In the genomic region with DNA sequence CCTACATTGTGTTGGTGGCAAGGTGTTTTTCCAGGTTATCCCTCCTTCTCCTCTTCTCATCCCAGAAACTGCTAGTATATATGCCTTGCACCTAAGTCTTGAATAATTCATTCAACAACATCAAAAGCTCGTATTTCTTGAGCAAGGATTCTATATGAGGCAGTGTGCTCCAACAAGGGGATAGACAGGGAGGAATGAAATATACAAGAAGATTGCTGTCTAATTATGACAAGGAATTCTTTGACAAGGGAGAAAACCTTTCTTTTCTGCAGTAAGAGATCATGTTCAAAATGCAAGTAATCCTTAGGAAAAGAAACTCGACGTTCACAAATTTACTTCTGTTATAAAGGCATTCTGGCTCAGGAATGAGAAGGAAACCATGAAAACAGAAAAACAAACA, we compare ENCODE assay signal across 29 cellular contexts.
"Had no signal": no experiment of that assay in that cellular context is flagged by ENCODE, and none has a peak within 500 bp of the region (broad histone marks: within the 10 kb centered on the region; RNA-seq: fewer than 3 reads in every experiment).

No MANE protein-coding gene starts in this region.

- H3K4me1 ChIP-seq: colonic mucosa, esophagus muscularis mucosa, esophagus squamous epithelium, foreskin keratinocyte, gastrocnemius medialis, gastroesophageal sphincter, heart left ventricle, heart right ventricle had no signal

- H3K27ac ChIP-seq: colonic mucosa, coronary artery, dorsolateral prefrontal cortex, epithelial cell of prostate, esophagus muscularis mucosa, esophagus squamous epithelium, foreskin keratinocyte, gastrocnemius medialis, gastroesophageal sphincter, heart left ventricle, heart right ventricle had no signal

- H3K27me3 ChIP-seq: colonic mucosa, dorsolateral prefrontal cortex, esophagus muscularis mucosa, esophagus squamous epithelium, foreskin keratinocyte, gastrocnemius medialis, gastroesophageal sphincter, heart left ventricle, heart right ventricle had no signal

- H3K4me3 ChIP-seq: colonic mucosa, coronary artery, dorsolateral prefrontal cortex, esophagus muscularis mucosa, esophagus squamous epithelium, gastrocnemius medialis, gastroesophageal sphincter, heart left ventricle, heart right ventricle had no signal

- H3K27ac Mint-ChIP-seq: dendritic cell treated with granulocyte-macrophage colony-stimulating factor and Interleukin-4, amounts not matched to agents 40 ng/mL and 50 ng/mL, for 4 days; effector memory CD8-positive, alpha-beta T cell; endodermal cell had no signal

- H3K27me3 Mint-ChIP-seq: dendritic cell treated with granulocyte-macrophage colony-stimulating factor and Interleukin-4, amounts not matched to agents 40 ng/mL and 50 ng/mL, for 4 days; effector memory CD8-positive, alpha-beta T cell had no signal

- DNase-seq: colonic mucosa; cortex of kidney; dermis blood vessel endothelial cell; dorsolateral prefrontal cortex; effector CD4-positive, alpha-beta T cell; effector CD8-positive, alpha-beta T cell; effector memory CD4-positive, alpha-beta T cell; effector memory CD8-positive, alpha-beta T cell; endodermal cell; erythroblast; esophagus squamous epithelium; foreskin fibroblast; foreskin keratinocyte; foreskin melanocyte; gastrocnemius medialis; glutamatergic neuron; head of caudate nucleus; heart left ventricle; heart right ventricle had no signal

- H3K36me3 ChIP-seq: colonic mucosa, esophagus muscularis mucosa, esophagus squamous epithelium, gastrocnemius medialis, gastroesophageal sphincter, heart left ventricle, heart right ventricle had no signal

- H3K9me3 ChIP-seq: colonic mucosa, esophagus muscularis mucosa, esophagus squamous epithelium, gastrocnemius medialis, gastroesophageal sphincter, heart left ventricle, heart right ventricle had no signal

- H3K4me3 Mint-ChIP-seq: dendritic cell treated with granulocyte-macrophage colony-stimulating factor and Interleukin-4, amounts not matched to agents 40 ng/mL and 50 ng/mL, for 4 days; effector memory CD8-positive, alpha-beta T cell; endodermal cell had no signal

- ATAC-seq: effector memory CD8-positive, alpha-beta T cell; esophagus mucosa; foreskin keratinocyte; gastrocnemius medialis; gastroesophageal sphincter; heart left ventricle; heart right ventricle had no signal

- H3K4me1 Mint-ChIP-seq: endodermal cell had no signal

- FAIRE-seq: colon, endometrium, endothelial cell of umbilical vein, frontal cortex had no signal
